8 cellular contexts compared by ENCODE assay signal in genomic region chr15:59298255-59298856, GRCh38.
DNase-seq lines count a peak whose midpoint lies in the region; ATAC-seq and TF ChIP-seq lines count a peak whose summit lies in the region.

No MANE protein-coding gene starts in this region.

- no peak for TF ChIP-seq CTCF in gastroesophageal sphincter (IDR thresholded peaks at IDR 0.05)

- 98% methylated on average over 4 to 6 of the region's 8 CpGs for WGBS in gastroesophageal sphincter (ENCODE audit: low coverage in 1 of 2), 2 donors

- H3K9me3 ChIP-seq in gastroesophageal sphincter, result no peaks in the 10 kb centered on the region

- no peak for TF ChIP-seq EP300 in gastroesophageal sphincter (IDR thresholded peaks at IDR 0.05)

- no peak for TF ChIP-seq POLR2A in gastroesophageal sphincter (IDR thresholded peaks at IDR 0.05)

- no peaks in the 10 kb centered on the region for H3K27me3 ChIP-seq in gastroesophageal sphincter

- DNase-seq in RPMI7951 (ENCODE audit: low read depth), result peak; percentile 33
- peak; percentile 71 for DNase-seq in islet precursor cell
- DNase-seq in NCI-H128 (lab: John Stamatoyannopoulos, UW; ENCODE audit: unreplicated experiment), result no peak
- no peak for DNase-seq in NCI-H2171 treated with DMSO at 0.1 percent for 48 hours (lab: John Stamatoyannopoulos, UW)
- no peak for DNase-seq in NCI-H2107 treated with DMSO at 0.1 percent for 48 hours (lab: John Stamatoyannopoulos, UW; ENCODE audit: unreplicated experiment)

- H3K36me3 ChIP-seq in gastroesophageal sphincter, result no peaks in the 10 kb centered on the region

- no peak overlapping the region for H3K27ac ChIP-seq in gastroesophageal sphincter

- no peak overlapping the region for H3K4me3 ChIP-seq in gastroesophageal sphincter

- H3K4me1 ChIP-seq in gastroesophageal sphincter, result peaks cover 0 to 50% (median 22%) of the 10 kb centered on the region in 3 donors

- ATAC-seq in GM18511 (IDR thresholded peaks at IDR 0.05; ENCODE audit: unreplicated experiment) (peak; percentile 79), HG02623 (IDR thresholded peaks at IDR 0.05; ENCODE audit: unreplicated experiment) (peak; percentile 64), gastroesophageal sphincter (no peak)

Comparison
In these comparisons a context has a peak if more than half of its experiments do, and no peak if none do; other contexts are left out.
1. DNase-seq: peak in RPMI7951 (single experiment) and islet precursor cell (single experiment); none in NCI-H128 (single experiment), NCI-H2171 treated with DMSO at 0.1 percent for 48 hours (single experiment) and NCI-H2107 treated with DMSO at 0.1 percent for 48 hours (single experiment).